ENCODE assay signal across 18 cellular contexts in the genomic region with DNA sequence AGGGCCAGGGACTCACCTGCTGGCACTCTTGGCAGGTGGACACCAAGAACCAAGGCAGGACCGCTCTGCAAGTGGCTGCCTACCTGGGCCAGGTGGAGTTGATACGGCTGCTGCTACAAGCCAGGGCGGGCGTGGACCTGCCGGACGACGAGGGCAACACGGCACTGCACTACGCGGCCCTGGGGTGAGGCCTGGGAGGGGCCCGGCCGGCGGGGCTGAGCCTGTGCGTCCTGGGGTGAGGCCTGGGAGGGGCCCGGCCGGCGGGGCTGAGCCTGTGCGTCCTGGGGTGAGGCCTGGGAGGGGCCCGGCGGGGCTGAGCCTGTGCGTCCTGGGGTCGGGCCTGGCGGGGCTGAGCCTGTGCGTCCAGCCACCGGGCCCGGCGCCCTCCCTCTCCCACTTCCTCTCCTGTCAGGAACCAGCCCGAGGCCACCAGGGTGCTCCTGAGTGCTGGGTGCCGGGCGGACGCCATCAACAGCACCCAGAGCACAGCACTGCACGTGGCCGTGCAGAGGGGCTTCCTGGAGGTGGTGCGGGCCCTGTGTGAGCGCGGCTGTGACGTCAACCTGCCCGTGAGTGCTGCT. TPM values are rescaled to one million over a fixed set of nuclear protein-coding genes. Genes with fewer than 3 reads are reported as not detected.
DNase-seq lines count a peak whose midpoint lies in the region; ATAC-seq, FAIRE-seq and TF ChIP-seq lines count a peak whose summit lies in the region.
"Had no signal": no experiment of that assay in that cellular context is flagged by ENCODE, and none has a peak within 500 bp of the region (broad histone marks: within the 10 kb centered on the region; RNA-seq: fewer than 3 reads in every experiment).

No MANE protein-coding gene starts in this region.

- no peak overlapping the region; the same call in 1 of the 2 replicates for H3K4me2 ChIP-seq in K562 (ENCODE audit: insufficient read depth, low read length)
- H3K4me2 ChIP-seq: GM23338 had no signal

- no peaks in the 10 kb centered on the region for H3K9me3 ChIP-seq in breast epithelium
- H3K9me3 ChIP-seq in K562 (replicated peaks; ENCODE audit: control insufficient read depth, insufficient read depth, low read depth, low read length): no peaks in the 10 kb centered on the region
- H3K9me3 ChIP-seq in left lung: no peaks in the 10 kb centered on the region
- no peaks in the 10 kb centered on the region for H3K9me3 ChIP-seq in spleen
- H3K9me3 ChIP-seq: gastroesophageal sphincter had no signal

- H3K27ac Mint-ChIP-seq in MCF 10A (ENCODE audit: low read depth, unreplicated experiment): no peak overlapping the region
- H3K27ac Mint-ChIP-seq: activated CD4-positive, alpha-beta T cell treated with anti-CD3 and anti-CD28 coated beads for 36 hours; activated T-cell treated with anti-CD3 and anti-CD28 coated beads, Interleukin-2, amount 50 U/mL, for 24 hours; GM23338 had no signal

- H3K27me3 ChIP-seq in breast epithelium (peaks cover 7 to 20% of the 10 kb centered on the region in 2 donors), K562 (ENCODE audit: control insufficient read depth in 2 of 2, insufficient read depth in 2 of 2, low read length in 2 of 2) (no peaks in the 10 kb centered on the region), left lung (peaks cover 9 to 39% of the 10 kb centered on the region in 2 donors), spleen (replicated peaks in 1 of 7) (peaks cover 3 to 44% (median 22%) of the 10 kb centered on the region in 7 donors)

- BruUV-seq in MCF 10A (replicated peaks; lab: Mats Ljungman, UMichigan): no TSS peak
- no TSS peak for BruUV-seq in K562 (replicated peaks; lab: Mats Ljungman, UMichigan)

- peaks cover 0 to 5% of the 10 kb centered on the region in 2 donors for H3K4me1 ChIP-seq in breast epithelium
- H3K4me1 ChIP-seq in K562 (replicated peaks in 1 of 2; ENCODE audit: control insufficient read depth in 2 of 2, insufficient read depth in 2 of 2, low read length in 2 of 2): peaks cover 0 to 71% of the 10 kb centered on the region in 2 experiments; a peak in 3 of 5 replicates
- H3K4me1 ChIP-seq in left lung: peaks cover 3 to 24% of the 10 kb centered on the region in 2 donors
- H3K4me1 ChIP-seq in spleen: peaks cover 0 to 46% (median 28%) of the 10 kb centered on the region in 6 donors

- WGBS in K562 (ENCODE audit: insufficient coverage, low coverage, missing lambda C conversion rate): 30% methylated on average over 38 of the region's 38 CpGs
- 76 to 90% (median 83%) methylated on average over 10 to 38 of the region's 38 CpGs for WGBS in spleen, 5 donors

- peak overlapping the region in 1 of 2 experiments; percentile 84; a peak in 2 of 4 replicates for H3K9ac ChIP-seq in K562 (ENCODE audit: insufficient read depth in 1 of 2, low read depth in 2 of 2, low read length in 2 of 2)

- H4K20me1 ChIP-seq in K562 (replicated peaks; ENCODE audit: control insufficient read depth, insufficient read depth, low read length): no peaks in the 10 kb centered on the region

- DNase-seq in MCF 10A (ENCODE audit: unreplicated experiment): peak; percentile 36
- DNase-seq in breast epithelium (ENCODE audit: low spot score in 2 of 2): no peak
- no peak for DNase-seq in K562 (ENCODE audit: extremely low read depth in 1 of 4, low spot score in 3 of 4)
- peak; percentile 31 to 78 for DNase-seq in left lung
- DNase-seq in spleen: peak; percentile 76
- DNase-seq in coronary artery (ENCODE audit: low spot score): no peak
- DNase-seq in NCI-H2227 (lab: John Stamatoyannopoulos, UW; ENCODE audit: unreplicated experiment): no peak
- DNase-seq in NK-92 (lab: John Stamatoyannopoulos, UW; ENCODE audit: unreplicated experiment): no peak
- DNase-seq: activated CD4-positive, alpha-beta T cell treated with anti-CD3 and anti-CD28 coated beads for 36 hours; activated T-cell treated with anti-CD3 and anti-CD28 coated beads, Interleukin-2, amount 50 U/mL, for 24 hours; NCI-H2171 treated with DMSO at 0.1 percent for 48 hours; stimulated activated CD4-positive, alpha-beta T cell treated with anti-CD3 and anti-CD28 coated beads, Interleukin-15, amount 100 ng/mL, for 24 hours; T1000 had no signal

- TF ChIP-seq POLR2A in breast epithelium (IDR thresholded peaks at IDR 0.05) (no peak), K562 (conservative IDR thresholded peaks at IDR 0.05) (no peak), spleen (IDR thresholded peaks at IDR 0.05) (no peak)

- CTCF ChIA-PET in MCF 10A (lab: Yijun Ruan, JAX) (no interaction called here), K562 (lab: Yijun Ruan, JAX; ENCODE audit: low intra/inter-chr PET ratio) (no interaction called here)

- H3K36me3 ChIP-seq in breast epithelium (no peaks in the 10 kb centered on the region), K562 (ENCODE audit: control insufficient read depth, insufficient read depth, low read length) (no peaks in the 10 kb centered on the region), left lung (peaks cover 0 to 25% of the 10 kb centered on the region in 2 donors), spleen (peaks cover 0 to 62% (median 7%) of the 10 kb centered on the region in 6 donors)

- H3K4me3 Mint-ChIP-seq in MCF 10A (ENCODE audit: unreplicated experiment): no peak overlapping the region
- H3K4me3 Mint-ChIP-seq: activated CD4-positive, alpha-beta T cell treated with anti-CD3 and anti-CD28 coated beads for 36 hours; activated T-cell treated with anti-CD3 and anti-CD28 coated beads, Interleukin-2, amount 50 U/mL, for 24 hours; GM23338 had no signal

- intact Hi-C loops in MCF 10A (cut with micrococcal nuclease) (no loop called here), breast epithelium (cut with DNase I; ENCODE audit: low total_unique reads) (loop anchor here (5.0 kb wide), 1 partner anchor 1785 kb away; no protein-coding TSS in a partner anchor), K562 (cut with micrococcal nuclease) (no loop called here), left lung (cut with DNase I) (no loop called here), spleen (cut with DNase I; ENCODE audit: low total_unique reads) (no loop called here)

- TF ChIP-seq EP300 in K562 (IDR thresholded peaks at IDR 0.05; ENCODE audit: low read length): no peak

- TF ChIP-seq RAD21 in K562 (CRISPR knock-in tag; conservative IDR thresholded peaks at IDR 0.05 in 1 of 2, IDR thresholded peaks at IDR 0.05 in 1 of 2): no peak

- POLR2A ChIA-PET in MCF 10A (lab: Yijun Ruan, JAX) (no interaction called here), K562 (lab: Yijun Ruan, JAX) (no interaction called here)

- H3K36me3 Mint-ChIP-seq in MCF 10A (ENCODE audit: insufficient read depth, unreplicated experiment): peaks cover 7% of the 10 kb centered on the region

- H3K27ac ChIP-seq in breast epithelium (no peak overlapping the region), K562 (ENCODE audit: extremely low read depth, low read depth, low read length) (no peak overlapping the region), left lung (no peak overlapping the region), spleen (no peak overlapping the region), coronary artery (no peak overlapping the region)
- H3K27ac ChIP-seq: cardiac muscle cell, gastroesophageal sphincter had no signal

- H3K4me3 ChIP-seq in breast epithelium (no peak overlapping the region), K562 (no peak overlapping the region), left lung (no peak overlapping the region), spleen (no peak overlapping the region), coronary artery (no peak overlapping the region)
- H3K4me3 ChIP-seq: cardiac muscle cell, gastroesophageal sphincter had no signal

- no peak overlapping the region for H2AFZ ChIP-seq in K562 (ENCODE audit: low read depth, low read length)
- H2AFZ ChIP-seq: GM23338 had no signal

- no peaks in the 10 kb centered on the region for H3K4me1 Mint-ChIP-seq in MCF 10A (ENCODE audit: insufficient read depth, unreplicated experiment)
- H3K4me1 Mint-ChIP-seq: GM23338 had no signal

- ATAC-seq in K562 (peak; percentile 68), left lung (no peak)
- ATAC-seq: activated CD4-positive, alpha-beta T cell treated with anti-CD3 and anti-CD28 coated beads for 36 hours; gastroesophageal sphincter; GM23338 had no signal

- no peaks in the 10 kb centered on the region for H3K9me1 ChIP-seq in K562 (ENCODE audit: control insufficient read depth, insufficient read depth, low read length)

- in situ Hi-C loops in K562 (cut with MboI): no loop called here

- FAIRE-seq in K562 (lab: Jason Lieb, UNC): no peak
- FAIRE-seq: endometrium had no signal

- H3K9me3 Mint-ChIP-seq in MCF 10A (ENCODE audit: unreplicated experiment): no peaks in the 10 kb centered on the region
- H3K9me3 Mint-ChIP-seq: activated T-cell treated with anti-CD3 and anti-CD28 coated beads, Interleukin-2, amount 50 U/mL, for 24 hours; GM23338 had no signal

- no peaks in the 10 kb centered on the region for H3K79me2 ChIP-seq in K562 (ENCODE audit: control insufficient read depth, insufficient read depth, low read length)

- TF ChIP-seq CTCF in MCF 10A (IDR thresholded peaks at IDR 0.05; ENCODE audit: unreplicated experiment) (no peak), breast epithelium (IDR thresholded peaks at IDR 0.05) (no peak), K562 (IDR thresholded peaks at IDR 0.05 in 2 of 3, conservative IDR thresholded peaks at IDR 0.05 in 1 of 3; ENCODE audit: insufficient read depth in 2 of 3, low read depth in 1 of 3, low read length in 3 of 3) (no peak), left lung (IDR thresholded peaks at IDR 0.05) (no peak), spleen (IDR thresholded peaks at IDR 0.05 in 8 of 11, conservative IDR thresholded peaks at IDR 0.05 in 3 of 11) (no peak), coronary artery (IDR thresholded peaks at IDR 0.05) (no peak)

- no peaks in the 10 kb centered on the region for H3K27me3 Mint-ChIP-seq in MCF 10A (ENCODE audit: insufficient read depth, unreplicated experiment)

RNA-seq across cellular contexts. Expression of gene MMP23B, which starts 4.6 kb away (rescaled TPM):
- total RNA-seq in MCF 10A (2022) (1.4 and 1.7 TPM in 2 replicates), breast epithelium (10 to 100 TPM in 1 of 3 donors, 1 to 10 TPM in 2; 2.7 to 15.5 (median 7.5) TPM), K562 (2014; rRNA removed) (0.65 and 1.2 TPM in 2 replicates), K562 (2014; rRNA removed; fragmentation: Illumina TruSeq; extraction: Trizol) (not detected in 2 replicates), K562 (2015; rRNA removed; fragmentation: Illumina TruSeq; extraction: Trizol) (not detected in 2 replicates), K562 (2021) (0.38 and 1.3 TPM in 2 replicates), left lung (10 to 100 TPM; 43.5 to 56.7 TPM), spleen (1 to 10 TPM; 1.4 to 7.3 (median 5.8) TPM)
- total RNA-seq in K562 (2011; cell fraction: chromatin; rRNA removed; ENCODE audit: low replicate concordance): 1.7 and 4.4 TPM in 2 replicates
- total RNA-seq in K562 (2011; cell fraction: nucleolus; rRNA removed): 4.9 and 5.5 TPM in 2 replicates
- total RNA-seq in K562 (2011; cell fraction: nucleoplasm; rRNA removed): 1.3 and 2.1 TPM in 2 replicates
- polyA plus RNA-seq in K562 (2011; rRNA removed) (0.30 and 0.45 TPM in 2 replicates), K562 (2014; fragmentation: Illumina TruSeq; extraction: Trizol) (not detected in 2 replicates), K562 (2014; fragmentation: Nextera tagmentation; extraction: Ambion mirVana) (not detected), K562 (2014; rRNA removed) (0.28 and 0.80 TPM in 2 replicates), spleen (1 to 10 TPM; 4.2 to 9.3 (median 6.3) TPM)
- 0.27 and 1.3 TPM in 2 replicates for polyA plus RNA-seq in K562 (2011; cell fraction: cytosol; rRNA removed)
- 2.7 and 9.6 TPM in 2 replicates for polyA plus RNA-seq in K562 (2011; cell fraction: nucleus; rRNA removed)
- polyA plus RNA-seq in K562 (2012): 0.83 and 2.5 TPM in 2 replicates
- polyA minus RNA-seq in K562 (2011; rRNA and poly(A)+ RNA removed): not detected in 2 replicates
- not detected in 2 replicates for polyA minus RNA-seq in K562 (2011; cell fraction: cytosol; rRNA and poly(A)+ RNA removed)
- 0.44 and 2.0 TPM in 2 replicates for polyA minus RNA-seq in K562 (2011; cell fraction: nucleus; rRNA and poly(A)+ RNA removed)
- total RNA-seq: SK-MEL-5 had no signal

RNA-seq across cellular contexts. Expression of gene MIB2, which starts 12.1 kb away (rescaled TPM):
- total RNA-seq in MCF 10A (2022) (46.4 and 61.3 TPM in 2 replicates), breast epithelium (10 to 100 TPM; 32.0 to 69.5 (median 48.9) TPM), K562 (2014; rRNA removed) (13.1 and 18.6 TPM in 2 replicates), K562 (2014; rRNA removed; fragmentation: Illumina TruSeq; extraction: Trizol) (0.48 and 0.62 TPM in 2 replicates), K562 (2015; rRNA removed; fragmentation: Illumina TruSeq; extraction: Trizol) (3.1 and 4.9 TPM in 2 replicates), K562 (2021) (17.0 and 17.2 TPM in 2 replicates), left lung (10 to 100 TPM; 55.3 to 73.5 TPM), spleen (10 to 100 TPM; 46.2 to 76.5 (median 72.0) TPM)
- 59.7 and 195 TPM in 2 replicates for total RNA-seq in K562 (2011; cell fraction: chromatin; rRNA removed; ENCODE audit: low replicate concordance)
- 141 and 146 TPM in 2 replicates for total RNA-seq in K562 (2011; cell fraction: nucleolus; rRNA removed)
- total RNA-seq in K562 (2011; cell fraction: nucleoplasm; rRNA removed): 57.8 and 65.2 TPM in 2 replicates
- polyA plus RNA-seq in K562 (2011; rRNA removed) (6.6 and 10.1 TPM in 2 replicates), K562 (2014; fragmentation: Illumina TruSeq; extraction: Trizol) (0.80 and 1.4 TPM in 2 replicates), K562 (2014; fragmentation: Nextera tagmentation; extraction: Ambion mirVana) (under 1 TPM in 1 of 2 experiments, not detected in 1; 0.04 TPM), K562 (2014; rRNA removed) (12.0 and 16.8 TPM in 2 replicates), spleen (100 to 1,000 TPM in 1 of 3 donors, 10 to 100 TPM in 2; 49.6 to 165 (median 74.1) TPM)
- 9.9 and 25.0 TPM in 2 replicates for polyA plus RNA-seq in K562 (2011; cell fraction: cytosol; rRNA removed)
- 105 and 181 TPM in 2 replicates for polyA plus RNA-seq in K562 (2011; cell fraction: nucleus; rRNA removed)
- 16.8 and 55.2 TPM in 2 replicates for polyA plus RNA-seq in K562 (2012)
- 4.4 and 5.2 TPM in 2 replicates for polyA minus RNA-seq in K562 (2011; rRNA and poly(A)+ RNA removed)
- polyA minus RNA-seq in K562 (2011; cell fraction: cytosol; rRNA and poly(A)+ RNA removed): 7.8 and 14.8 TPM in 2 replicates
- 40.3 and 45.4 TPM in 2 replicates for polyA minus RNA-seq in K562 (2011; cell fraction: nucleus; rRNA and poly(A)+ RNA removed)

RNA-seq across cellular contexts. Expression of gene FNDC10, which starts 27.4 kb away (rescaled TPM):
- 4.3 and 5.1 TPM in 2 replicates for total RNA-seq in MCF 10A (2022)
- 1 to 10 TPM in 1 of 3 donors, under 1 TPM in 2; 0.48 to 2.9 (median 0.98) TPM for total RNA-seq in breast epithelium
- total RNA-seq in K562 (2011; cell fraction: chromatin; rRNA removed; ENCODE audit: low replicate concordance): 0.83 and 3.0 TPM in 2 replicates
- total RNA-seq in K562 (2011; cell fraction: nucleolus; rRNA removed): 3.7 and 4.7 TPM in 2 replicates
- 2.1 and 4.0 TPM in 2 replicates for total RNA-seq in K562 (2011; cell fraction: nucleoplasm; rRNA removed)
- total RNA-seq in K562 (2014; rRNA removed): 2.2 and 3.1 TPM in 2 replicates
- 0.29 TPM in 1 of 2 replicates, not detected in the other for total RNA-seq in K562 (2014; rRNA removed; fragmentation: Illumina TruSeq; extraction: Trizol)
- 2.9 and 3.8 TPM in 2 replicates for total RNA-seq in K562 (2015; rRNA removed; fragmentation: Illumina TruSeq; extraction: Trizol)
- 6.3 and 7.7 TPM in 2 replicates for total RNA-seq in K562 (2021)
- 1.4 and 2.3 TPM in 2 replicates for polyA plus RNA-seq in K562 (2011; rRNA removed)
- polyA plus RNA-seq in K562 (2011; cell fraction: cytosol; rRNA removed): 4.3 and 18.6 TPM in 2 replicates
- polyA plus RNA-seq in K562 (2011; cell fraction: nucleus; rRNA removed): 2.5 and 5.4 TPM in 2 replicates
- 6.7 and 7.8 TPM in 2 replicates for polyA plus RNA-seq in K562 (2012)
- 1.6 and 4.4 TPM in 2 replicates for polyA plus RNA-seq in K562 (2014; fragmentation: Illumina TruSeq; extraction: Trizol)
- under 1 TPM; 0.08 to 0.11 TPM for polyA plus RNA-seq in K562 (2014; fragmentation: Nextera tagmentation; extraction: Ambion mirVana)
- polyA plus RNA-seq in K562 (2014; rRNA removed): 3.2 and 5.5 TPM in 2 replicates
- 0.45 and 1.0 TPM in 2 replicates for polyA minus RNA-seq in K562 (2011; rRNA and poly(A)+ RNA removed)
- 7.0 and 9.5 TPM in 2 replicates for polyA minus RNA-seq in K562 (2011; cell fraction: cytosol; rRNA and poly(A)+ RNA removed)
- 2.7 and 3.0 TPM in 2 replicates for polyA minus RNA-seq in K562 (2011; cell fraction: nucleus; rRNA and poly(A)+ RNA removed)
- 10 to 100 TPM in 1 of 2 donors, 1 to 10 TPM in 1; 7.7 to 12.2 TPM for total RNA-seq in left lung
- total RNA-seq in spleen: 1 to 10 TPM; 2.2 to 8.8 (median 5.6) TPM
- 1 to 10 TPM; 2.2 to 4.4 (median 3.4) TPM for polyA plus RNA-seq in spleen

RNA-seq across cellular contexts. Expression of gene CDK11B, which starts 31.5 kb away (rescaled TPM):
- total RNA-seq in MCF 10A (2022): 32.0 and 32.5 TPM in 2 replicates
- total RNA-seq in breast epithelium: 10 to 100 TPM; 17.4 to 30.3 (median 26.2) TPM
- 24.3 and 27.2 TPM in 2 replicates for total RNA-seq in K562 (2011; cell fraction: chromatin; rRNA removed; ENCODE audit: low replicate concordance)
- total RNA-seq in K562 (2011; cell fraction: nucleolus; rRNA removed): 12.2 and 15.8 TPM in 2 replicates
- total RNA-seq in K562 (2011; cell fraction: nucleoplasm; rRNA removed): 12.0 TPM in 2 replicates
- 28.3 and 29.8 TPM in 2 replicates for total RNA-seq in K562 (2014; rRNA removed)
- total RNA-seq in K562 (2014; rRNA removed; fragmentation: Illumina TruSeq; extraction: Trizol): 13.3 and 18.5 TPM in 2 replicates
- 18.6 and 19.5 TPM in 2 replicates for total RNA-seq in K562 (2015; rRNA removed; fragmentation: Illumina TruSeq; extraction: Trizol)
- 27.7 and 34.7 TPM in 2 replicates for total RNA-seq in K562 (2021)
- polyA plus RNA-seq in K562 (2011; rRNA removed): 6.2 and 6.5 TPM in 2 replicates
- polyA plus RNA-seq in K562 (2011; cell fraction: cytosol; rRNA removed): 6.4 and 10.3 TPM in 2 replicates
- 28.0 and 40.4 TPM in 2 replicates for polyA plus RNA-seq in K562 (2011; cell fraction: nucleus; rRNA removed)
- 42.4 and 48.6 TPM in 2 replicates for polyA plus RNA-seq in K562 (2012)
- polyA plus RNA-seq in K562 (2014; fragmentation: Illumina TruSeq; extraction: Trizol): 50.8 and 52.2 TPM in 2 replicates
- 1 to 10 TPM; 2.8 to 3.1 TPM for polyA plus RNA-seq in K562 (2014; fragmentation: Nextera tagmentation; extraction: Ambion mirVana)
- polyA plus RNA-seq in K562 (2014; rRNA removed): 33.1 and 42.2 TPM in 2 replicates
- polyA minus RNA-seq in K562 (2011; rRNA and poly(A)+ RNA removed): 2.8 and 3.3 TPM in 2 replicates
- 5.3 and 6.9 TPM in 2 replicates for polyA minus RNA-seq in K562 (2011; cell fraction: cytosol; rRNA and poly(A)+ RNA removed)
- polyA minus RNA-seq in K562 (2011; cell fraction: nucleus; rRNA and poly(A)+ RNA removed): 3.8 and 5.3 TPM in 2 replicates
- total RNA-seq in left lung: 10 to 100 TPM; 16.3 to 23.2 TPM
- 10 to 100 TPM; 19.4 to 34.1 (median 27.9) TPM for total RNA-seq in spleen
- 10 to 100 TPM; 20.0 to 38.2 (median 31.2) TPM for polyA plus RNA-seq in spleen

RNA-seq across cellular contexts. Expression of gene SSU72, which starts 52.7 kb away (rescaled TPM):
- total RNA-seq in MCF 10A (2022) (97.4 and 104 TPM in 2 replicates), breast epithelium (100 to 1,000 TPM; 100 to 125 (median 114) TPM), K562 (2014; rRNA removed) (157 and 175 TPM in 2 replicates), K562 (2014; rRNA removed; fragmentation: Illumina TruSeq; extraction: Trizol) (75.3 and 77.6 TPM in 2 replicates), K562 (2015; rRNA removed; fragmentation: Illumina TruSeq; extraction: Trizol) (79.3 and 80.4 TPM in 2 replicates), K562 (2021) (185 and 187 TPM in 2 replicates), left lung (100 to 1,000 TPM; 120 to 141 TPM), spleen (100 to 1,000 TPM in 5 of 7 donors, 10 to 100 TPM in 2; 86.7 to 168 (median 111) TPM)
- 158 and 318 TPM in 2 replicates for total RNA-seq in K562 (2011; cell fraction: chromatin; rRNA removed; ENCODE audit: low replicate concordance)
- 177 TPM in 2 replicates for total RNA-seq in K562 (2011; cell fraction: nucleolus; rRNA removed)
- 165 and 176 TPM in 2 replicates for total RNA-seq in K562 (2011; cell fraction: nucleoplasm; rRNA removed)
- polyA plus RNA-seq in K562 (2011; rRNA removed) (77.5 and 94.6 TPM in 2 replicates), K562 (2014; fragmentation: Illumina TruSeq; extraction: Trizol) (184 and 187 TPM in 2 replicates), K562 (2014; fragmentation: Nextera tagmentation; extraction: Ambion mirVana) (10 to 100 TPM; 70.8 to 90.8 TPM), K562 (2014; rRNA removed) (201 and 217 TPM in 2 replicates), spleen (100 to 1,000 TPM in 1 of 3 donors, 10 to 100 TPM in 2; 89.2 to 121 (median 90.4) TPM)
- polyA plus RNA-seq in K562 (2011; cell fraction: cytosol; rRNA removed): 108 and 136 TPM in 2 replicates
- polyA plus RNA-seq in K562 (2011; cell fraction: nucleus; rRNA removed): 118 and 152 TPM in 2 replicates
- 185 and 187 TPM in 2 replicates for polyA plus RNA-seq in K562 (2012)
- 79.6 and 115 TPM in 2 replicates for polyA minus RNA-seq in K562 (2011; rRNA and poly(A)+ RNA removed)
- 73.7 and 101 TPM in 2 replicates for polyA minus RNA-seq in K562 (2011; cell fraction: cytosol; rRNA and poly(A)+ RNA removed)
- polyA minus RNA-seq in K562 (2011; cell fraction: nucleus; rRNA and poly(A)+ RNA removed): 42.8 and 44.6 TPM in 2 replicates

Comparison
In these comparisons a context has a peak if more than half of its experiments do, and no peak if none do; other contexts are left out.
1. DNase-seq: peak in MCF 10A (single experiment), left lung (2 of 2) and spleen (single experiment); none in breast epithelium (0 of 2), K562 (0 of 4), coronary artery (single experiment), NCI-H2227 (single experiment) and NK-92 (single experiment).